In the genomic region with DNA sequence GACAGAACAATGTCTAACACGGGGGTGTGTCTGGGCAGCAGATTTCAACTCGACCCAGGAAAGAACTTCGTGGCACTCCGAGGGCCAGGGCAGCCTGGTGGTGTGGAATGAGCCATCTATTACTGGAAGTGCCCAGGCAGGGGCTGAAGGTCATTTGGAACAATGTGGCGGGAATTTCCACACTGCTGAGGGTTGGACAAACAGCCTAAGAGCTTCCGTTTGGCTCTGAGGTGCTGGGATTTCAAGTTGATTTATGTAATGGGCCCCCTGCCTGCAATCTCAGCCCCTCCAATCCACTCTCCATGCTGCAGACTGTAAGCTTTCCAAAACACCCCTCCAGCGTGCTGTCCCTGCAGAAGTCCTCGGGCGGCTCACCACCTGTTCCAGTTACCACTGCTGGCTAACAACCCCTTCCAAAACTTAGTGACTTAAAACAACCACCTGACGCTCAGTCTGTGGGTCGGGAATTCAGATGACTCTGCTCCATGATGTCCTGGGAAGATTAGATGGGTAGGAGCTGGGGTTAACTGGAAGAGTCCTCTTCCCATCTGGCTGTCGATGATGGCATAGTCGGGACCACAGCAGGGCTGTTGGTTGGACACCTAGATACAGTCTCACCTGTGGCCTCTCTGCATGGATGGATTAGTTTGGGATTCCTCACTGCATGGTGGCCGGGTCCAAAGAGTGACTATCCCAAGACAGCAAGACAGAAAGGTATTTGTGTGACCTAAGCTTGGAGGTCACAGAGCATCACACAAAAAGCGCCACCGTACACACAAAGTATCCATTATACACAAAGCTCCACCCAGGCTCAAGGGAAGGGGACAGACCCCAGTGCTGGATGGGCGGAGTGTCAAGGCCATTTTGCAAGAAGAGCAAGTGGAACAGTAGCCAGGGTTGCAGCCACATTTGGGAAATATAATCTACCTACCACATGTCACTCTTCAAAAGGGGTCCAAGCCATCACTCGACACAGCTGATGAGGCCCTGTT, we compare ENCODE assay signal across 23 cellular contexts.
DNase-seq lines count a peak whose midpoint lies in the region; ATAC-seq and TF ChIP-seq lines count a peak whose summit lies in the region.
"Had no signal": no experiment of that assay in that cellular context is flagged by ENCODE, and none has a peak within 500 bp of the region (broad histone marks: within the 10 kb centered on the region; RNA-seq: fewer than 3 reads in every experiment).

No MANE protein-coding gene starts in this region.

- intact Hi-C loops in prostate gland (cut with DNase I) = no loop called here

- CTCF ChIA-PET in activated CD4-positive, alpha-beta memory T cell treated with anti-CD3 and anti-CD28 coated beads, Interleukin-2, amount 10 ng/mL, durations not matched to agents 7 days and 5 days (lab: Charles Lee) = no interaction called here

- ATAC-seq in stimulated activated naive CD8-positive, alpha-beta T cell treated with anti-CD3 and anti-CD28 coated beads, Interleukin-15, amount 100 ng/mL, for 72 hours = no peak
- ATAC-seq: heart left ventricle, left ventricle myocardium superior had no signal

- no peak overlapping the region for H3K4me2 ChIP-seq in neural progenitor cell

- no peaks in the 10 kb centered on the region for H3K36me3 Mint-ChIP-seq in stimulated activated naive CD8-positive, alpha-beta T cell treated with anti-CD3 and anti-CD28 coated beads, Interleukin-15, Interleukin-2, amounts not matched to agents 100 ng/mL and 50 ng/mL, for 24 hours (ENCODE audit: low read depth)
- H3K36me3 Mint-ChIP-seq in neural progenitor cell = no peaks in the 10 kb centered on the region
- no peaks in the 10 kb centered on the region for H3K36me3 Mint-ChIP-seq in activated CD4-positive, alpha-beta memory T cell treated with anti-CD3 and anti-CD28 coated beads, Interleukin-2, amount 10 ng/mL, durations not matched to agents 7 days and 5 days (ENCODE audit: low read depth)
- H3K36me3 Mint-ChIP-seq: IgD-negative memory B cell had no signal

- no peak for DNase-seq in stimulated activated naive CD8-positive, alpha-beta T cell treated with anti-CD3 and anti-CD28 coated beads, Interleukin-15, amount 100 ng/mL, for 72 hours
- DNase-seq in islet precursor cell = peak; percentile 45
- no peak for DNase-seq in neural progenitor cell (ENCODE audit: low spot score)
- no peak for DNase-seq in prostate gland (ENCODE audit: low spot score)
- no peak for DNase-seq in activated CD4-positive, alpha-beta memory T cell treated with anti-CD3 and anti-CD28 coated beads, Interleukin-2, amount 10 ng/mL, durations not matched to agents 7 days and 5 days
- DNase-seq in ureter (ENCODE audit: low spot score) = no peak
- DNase-seq in KG1 (lab: John Stamatoyannopoulos, UW) = no peak
- DNase-seq: activated CD4-positive, alpha-beta T cell treated with anti-CD3 and anti-CD28 coated beads, Interleukin-2, amount 50 U/mL, for 1 hour; activated CD8-positive, alpha-beta memory T cell treated with anti-CD3 and anti-CD28 coated beads, Interleukin-2, amount 50 U/mL, for 48 hours; activated gamma-delta T cell treated with Interleukin-2 at 50 U/mL for 16 hours; amniotic stem cell; NCI-H146; NCI-H2171; NCI-H524 treated with DMSO at 0.1 percent for 48 hours; stimulated activated CD4-positive, alpha-beta T cell treated with anti-CD3 and anti-CD28 coated beads, Interleukin-15, amount 100 ng/mL, for 24 hours; uterus; WERI-Rb-1 had no signal

- H3K9me3 Mint-ChIP-seq in stimulated activated naive CD8-positive, alpha-beta T cell treated with anti-CD3 and anti-CD28 coated beads, Interleukin-15, Interleukin-2, amounts not matched to agents 100 ng/mL and 50 ng/mL, for 24 hours = no peaks in the 10 kb centered on the region
- H3K9me3 Mint-ChIP-seq in stimulated activated naive CD8-positive, alpha-beta T cell treated with anti-CD3 and anti-CD28 coated beads, Interleukin-15, amount 100 ng/mL, for 72 hours = no peaks in the 10 kb centered on the region
- no peaks in the 10 kb centered on the region for H3K9me3 Mint-ChIP-seq in neural progenitor cell
- no peaks in the 10 kb centered on the region for H3K9me3 Mint-ChIP-seq in activated CD4-positive, alpha-beta memory T cell treated with anti-CD3 and anti-CD28 coated beads, Interleukin-2, amount 10 ng/mL, durations not matched to agents 7 days and 5 days
- H3K9me3 Mint-ChIP-seq: IgD-negative memory B cell had no signal

- peaks cover 3% of the 10 kb centered on the region for H3K4me1 ChIP-seq in neural progenitor cell
- no peaks in the 10 kb centered on the region for H3K4me1 ChIP-seq in prostate gland (replicated peaks)
- H3K4me1 ChIP-seq: heart left ventricle, uterus had no signal

- TF ChIP-seq CTCF in neural progenitor cell (IDR thresholded peaks at IDR 0.05) = no peak
- no peak for TF ChIP-seq CTCF in prostate gland (IDR thresholded peaks at IDR 0.05)

- H3K36me3 ChIP-seq in neural progenitor cell (no peaks in the 10 kb centered on the region), prostate gland (no peaks in the 10 kb centered on the region)
- H3K36me3 ChIP-seq: heart left ventricle, neutrophil, uterus, WERI-Rb-1 had no signal

- no peak overlapping the region for H3K9ac ChIP-seq in neural progenitor cell

- H3K79me2 ChIP-seq in neural progenitor cell (ENCODE audit: low read depth) = no peaks in the 10 kb centered on the region

- H3K4me3 ChIP-seq in neural progenitor cell (no peak overlapping the region), prostate gland (no peak overlapping the region)
- H3K4me3 ChIP-seq: heart left ventricle, uterus had no signal

- peaks cover 16% of the 10 kb centered on the region for H3K4me1 Mint-ChIP-seq in stimulated activated naive CD8-positive, alpha-beta T cell treated with anti-CD3 and anti-CD28 coated beads, Interleukin-15, Interleukin-2, amounts not matched to agents 100 ng/mL and 50 ng/mL, for 24 hours (ENCODE audit: low read depth)
- peaks cover 16% of the 10 kb centered on the region for H3K4me1 Mint-ChIP-seq in stimulated activated naive CD8-positive, alpha-beta T cell treated with anti-CD3 and anti-CD28 coated beads, Interleukin-15, amount 100 ng/mL, for 72 hours
- H3K4me1 Mint-ChIP-seq in neural progenitor cell = peaks cover 7% of the 10 kb centered on the region
- H3K4me1 Mint-ChIP-seq in activated CD4-positive, alpha-beta memory T cell treated with anti-CD3 and anti-CD28 coated beads, Interleukin-2, amount 10 ng/mL, durations not matched to agents 7 days and 5 days = no peaks in the 10 kb centered on the region

- peaks cover 13% of the 10 kb centered on the region for H3K27me3 Mint-ChIP-seq in stimulated activated naive CD8-positive, alpha-beta T cell treated with anti-CD3 and anti-CD28 coated beads, Interleukin-15, Interleukin-2, amounts not matched to agents 100 ng/mL and 50 ng/mL, for 24 hours
- H3K27me3 Mint-ChIP-seq in stimulated activated naive CD8-positive, alpha-beta T cell treated with anti-CD3 and anti-CD28 coated beads, Interleukin-15, amount 100 ng/mL, for 72 hours = peaks cover 45% of the 10 kb centered on the region
- H3K27me3 Mint-ChIP-seq in neural progenitor cell (ENCODE audit: insufficient read depth, low read depth) = peaks cover 4% of the 10 kb centered on the region
- peaks cover 14% of the 10 kb centered on the region for H3K27me3 Mint-ChIP-seq in activated CD4-positive, alpha-beta memory T cell treated with anti-CD3 and anti-CD28 coated beads, Interleukin-2, amount 10 ng/mL, durations not matched to agents 7 days and 5 days

- H2AFZ ChIP-seq in neural progenitor cell (replicated peaks) = no peak overlapping the region

- H3K9me3 ChIP-seq in neural progenitor cell (ENCODE audit: low read depth) (no peaks in the 10 kb centered on the region), prostate gland (no peaks in the 10 kb centered on the region)
- H3K9me3 ChIP-seq: heart left ventricle, neutrophil, uterus had no signal

- POLR2A ChIA-PET in activated CD4-positive, alpha-beta memory T cell treated with anti-CD3 and anti-CD28 coated beads, Interleukin-2, amount 10 ng/mL, durations not matched to agents 7 days and 5 days (lab: Charles Lee) = no interaction called here

- no peak overlapping the region for H3K27ac ChIP-seq in neural progenitor cell
- H3K27ac ChIP-seq in prostate gland = no peak overlapping the region
- H3K27ac ChIP-seq: C4-2B, heart left ventricle, neutrophil, uterus, WERI-Rb-1 had no signal

- peak overlapping the region; percentile 36 for H3K27ac Mint-ChIP-seq in stimulated activated naive CD8-positive, alpha-beta T cell treated with anti-CD3 and anti-CD28 coated beads, Interleukin-15, Interleukin-2, amounts not matched to agents 100 ng/mL and 50 ng/mL, for 24 hours
- no peak overlapping the region for H3K27ac Mint-ChIP-seq in stimulated activated naive CD8-positive, alpha-beta T cell treated with anti-CD3 and anti-CD28 coated beads, Interleukin-15, amount 100 ng/mL, for 72 hours
- peak overlapping the region; percentile 51 for H3K27ac Mint-ChIP-seq in neural progenitor cell
- no peak overlapping the region for H3K27ac Mint-ChIP-seq in activated CD4-positive, alpha-beta memory T cell treated with anti-CD3 and anti-CD28 coated beads, Interleukin-2, amount 10 ng/mL, durations not matched to agents 7 days and 5 days
- H3K27ac Mint-ChIP-seq: IgD-negative memory B cell had no signal

- H3K27me3 ChIP-seq in neural progenitor cell (no peaks in the 10 kb centered on the region), prostate gland (replicated peaks; ENCODE audit: insufficient read depth) (no peaks in the 10 kb centered on the region)
- H3K27me3 ChIP-seq: uterus had no signal

- H4K20me1 ChIP-seq in neural progenitor cell (ENCODE audit: low read depth) = no peaks in the 10 kb centered on the region

- WGBS in prostate gland = 70% methylated on average over 18 of the region's 18 CpGs

- no peak for TF ChIP-seq POLR2A in prostate gland (IDR thresholded peaks at IDR 0.05)

- no peaks in the 10 kb centered on the region for H3F3A ChIP-seq in neural progenitor cell (ENCODE audit: low read depth)

- no peak overlapping the region for H3K4me3 Mint-ChIP-seq in stimulated activated naive CD8-positive, alpha-beta T cell treated with anti-CD3 and anti-CD28 coated beads, Interleukin-15, Interleukin-2, amounts not matched to agents 100 ng/mL and 50 ng/mL, for 24 hours
- no peak overlapping the region for H3K4me3 Mint-ChIP-seq in stimulated activated naive CD8-positive, alpha-beta T cell treated with anti-CD3 and anti-CD28 coated beads, Interleukin-15, amount 100 ng/mL, for 72 hours
- H3K4me3 Mint-ChIP-seq in neural progenitor cell = no peak overlapping the region
- no peak overlapping the region for H3K4me3 Mint-ChIP-seq in activated CD4-positive, alpha-beta memory T cell treated with anti-CD3 and anti-CD28 coated beads, Interleukin-2, amount 10 ng/mL, durations not matched to agents 7 days and 5 days

Comparison
In these comparisons a context has a peak if more than half of its experiments do, and no peak if none do; other contexts are left out.
1. H3K27ac Mint-ChIP-seq: peak in stimulated activated naive CD8-positive, alpha-beta T cell treated with anti-CD3 and anti-CD28 coated beads, Interleukin-15, Interleukin-2, amounts not matched to agents 100 ng/mL and 50 ng/mL, for 24 hours (single experiment) and neural progenitor cell (single experiment); none in stimulated activated naive CD8-positive, alpha-beta T cell treated with anti-CD3 and anti-CD28 coated beads, Interleukin-15, amount 100 ng/mL, for 72 hours (0 of 2) and activated CD4-positive, alpha-beta memory T cell treated with anti-CD3 and anti-CD28 coated beads, Interleukin-2, amount 10 ng/mL, durations not matched to agents 7 days and 5 days (single experiment).